20 cellular contexts compared by ENCODE assay signal in genomic region chr15:58081446-58081845, GRCh38. TPM values are rescaled to one million over a fixed set of nuclear protein-coding genes. Genes with fewer than 3 reads are reported as not detected.
"Had no signal": no experiment of that assay in that cellular context is flagged by ENCODE, and none has a peak within 500 bp of the region (broad histone marks: within the 10 kb centered on the region; RNA-seq: fewer than 3 reads in every experiment).

No MANE protein-coding gene starts in this region.

- ATAC-seq: effector memory CD8-positive, alpha-beta T cell; gastrocnemius medialis; left colon; natural killer cell treated with Interleukin-12 subunit alpha and Interleukin-12 subunit beta and Interleukin-15 and Interleukin-18, amount 100 ng/mL, for 72 hours had no signal

- DNase-seq: activated CD4-positive, alpha-beta T cell treated with anti-CD3 and anti-CD28 coated beads, Interleukin-2, amount 50 U/mL, for 4 hours; activated gamma-delta T cell; adrenal gland; effector memory CD8-positive, alpha-beta T cell; gastrocnemius medialis; left colon; sigmoid colon; stimulated activated CD4-positive, alpha-beta T cell treated with anti-CD3 and anti-CD28 coated beads, Interleukin-12 subunit alpha, Interleukin-12 subunit beta, amount 100 ng/mL, for 4 hours; stimulated activated CD4-positive, alpha-beta T cell treated with anti-CD3 and anti-CD28 coated beads, Interleukin-1b, Interleukin-23, amount 100 ng/mL, for 48 hours; T-helper 2 cell had no signal

- H3K36me3 ChIP-seq: adrenal gland, cardiac muscle cell, gastrocnemius medialis, neutrophil, sigmoid colon, tibial nerve had no signal

- H3K27ac ChIP-seq: adrenal gland, cardiac muscle cell, gastrocnemius medialis, neutrophil, parathyroid adenoma, sigmoid colon, tibial nerve, VCaP had no signal

- H3K27me3 ChIP-seq: adrenal gland, cardiac muscle cell, gastrocnemius medialis, sigmoid colon, tibial nerve had no signal

- H3K4me1 ChIP-seq: adrenal gland, gastrocnemius medialis, parathyroid adenoma, sigmoid colon, tibial nerve had no signal

- H3K9me3 ChIP-seq: adrenal gland, gastrocnemius medialis, neutrophil, sigmoid colon, tibial nerve had no signal

- H3K4me3 ChIP-seq: adrenal gland, cardiac muscle cell, gastrocnemius medialis, lung, sigmoid colon, tibial nerve had no signal

- FAIRE-seq: islet of Langerhans, urothelium cell line had no signal

RNA-seq across cellular contexts. Expression of gene AQP9, which starts 56.7 kb away (rescaled TPM):
- polyA plus RNA-seq: cardiac muscle cell, fibroblast of lung had no signal
